Comparison of ENCODE assay signal across 9 cellular contexts in genomic region chr10:68096913-68097509, GRCh38. TPM values are rescaled to one million over a fixed set of nuclear protein-coding genes. Genes with fewer than 3 reads are reported as not detected.
DNase-seq lines count a peak whose midpoint lies in the region; TF ChIP-seq lines count a peak whose summit lies in the region.
"Had no signal": no experiment of that assay in that cellular context is flagged by ENCODE, and none has a peak within 500 bp of the region (broad histone marks: within the 10 kb centered on the region; RNA-seq: fewer than 3 reads in every experiment).

No MANE protein-coding gene starts in this region.

- H3K79me2 ChIP-seq in mesendoderm (ENCODE audit: control insufficient read depth, insufficient read depth, low read length): no peaks in the 10 kb centered on the region

- H4K8ac ChIP-seq in mesendoderm (ENCODE audit: low read depth, low read length): no peak overlapping the region

- H3K4me1 ChIP-seq in mesendoderm (ENCODE audit: control insufficient read depth, low read depth, low read length): no peaks in the 10 kb centered on the region

- no peaks in the 10 kb centered on the region for H3K4me1 Mint-ChIP-seq in activated T-helper 1 cell treated with anti-CD3 and anti-CD28 coated beads, Interleukin-12 subunit alpha, Interleukin-12 subunit beta, Interleukin-2, Interleukin-4 antibody, amounts not matched to agents 30 ng/mL and 10 ng/mL and 1 ng/mL, durations not matched to agents 14 hours and 24 hours and 36 hours (ENCODE audit: low read depth)

- DNase-seq in DMS 273 (lab: John Stamatoyannopoulos, UW; ENCODE audit: unreplicated experiment) (peak; percentile 76), NCI-H2171 treated with DMSO at 0.1 percent for 48 hours (lab: John Stamatoyannopoulos, UW) (peak; percentile 84), choroid plexus epithelial cell (ENCODE audit: low read depth) (peak; percentile 94), mesendoderm (peak; percentile 85), DMS114 treated with DMSO at 0.1 percent for 48 hours (lab: John Stamatoyannopoulos, UW; ENCODE audit: unreplicated experiment) (no peak), NCI-H345 treated with DMSO at 0.1 percent for 48 hours (lab: John Stamatoyannopoulos, UW; ENCODE audit: unreplicated experiment) (no peak)
- no peak for DNase-seq in activated T-helper 1 cell treated with anti-CD3 and anti-CD28 coated beads, Interleukin-12 subunit alpha, Interleukin-12 subunit beta, Interleukin-2, Interleukin-4 antibody, amounts not matched to agents 30 ng/mL and 10 ng/mL and 1 ng/mL, durations not matched to agents 14 hours and 24 hours and 36 hours (ENCODE audit: low spot score)
- DNase-seq in activated T-cell treated with anti-CD3 and anti-CD28 coated beads, Interleukin-2, amount 50 U/mL, for 48 hours: no peak

- no peak overlapping the region for H2BK120ac ChIP-seq in mesendoderm (ENCODE audit: low read depth, low read length)

- no peak overlapping the region for H3K18ac ChIP-seq in mesendoderm (ENCODE audit: low read length)

- no CpG with 5 or more reads among the region's 4 CpGs for WGBS in mesendoderm (ENCODE audit: extremely low coverage, insufficient coverage, low lambda C conversion rate)

- H2AK5ac ChIP-seq in mesendoderm (ENCODE audit: low read length): no peak overlapping the region

- no peak overlapping the region for H3K27ac ChIP-seq in mesendoderm (ENCODE audit: low read depth, low read length)

- peaks cover 5% of the 10 kb centered on the region for H3K27me3 Mint-ChIP-seq in activated T-helper 1 cell treated with anti-CD3 and anti-CD28 coated beads, Interleukin-12 subunit alpha, Interleukin-12 subunit beta, Interleukin-2, Interleukin-4 antibody, amounts not matched to agents 30 ng/mL and 10 ng/mL and 1 ng/mL, durations not matched to agents 14 hours and 24 hours and 36 hours (ENCODE audit: insufficient read depth)

- no peak overlapping the region for H3K56ac ChIP-seq in mesendoderm (ENCODE audit: low read length)

- H3K4ac ChIP-seq in mesendoderm (ENCODE audit: low read depth, low read length): no peak overlapping the region

- no peak overlapping the region for H4K5ac ChIP-seq in mesendoderm (ENCODE audit: low read length)

- no peak overlapping the region for H3K27ac Mint-ChIP-seq in activated T-helper 1 cell treated with anti-CD3 and anti-CD28 coated beads, Interleukin-12 subunit alpha, Interleukin-12 subunit beta, Interleukin-2, Interleukin-4 antibody, amounts not matched to agents 30 ng/mL and 10 ng/mL and 1 ng/mL, durations not matched to agents 14 hours and 24 hours and 36 hours

- no peak overlapping the region for H3K4me3 ChIP-seq in choroid plexus epithelial cell (ENCODE audit: low read depth, low read length)
- no peak overlapping the region for H3K4me3 ChIP-seq in mesendoderm (ENCODE audit: low read length)
- H3K4me3 ChIP-seq: GM12878 had no signal

- no peak overlapping the region for H3K9ac ChIP-seq in mesendoderm (ENCODE audit: low read length)

- intact Hi-C loops in activated T-helper 1 cell treated with anti-CD3 and anti-CD28 coated beads, Interleukin-12 subunit alpha, Interleukin-12 subunit beta, Interleukin-2, Interleukin-4 antibody, amounts not matched to agents 30 ng/mL and 10 ng/mL and 1 ng/mL, durations not matched to agents 14 hours and 24 hours and 36 hours (cut with micrococcal nuclease): no loop called here

- H2BK5ac ChIP-seq in mesendoderm (ENCODE audit: low read length): no peak overlapping the region

- H3K27me3 ChIP-seq in mesendoderm (ENCODE audit: insufficient read depth, low read length, poor library complexity): no peaks in the 10 kb centered on the region

- no peaks in the 10 kb centered on the region for H3K9me3 Mint-ChIP-seq in activated T-helper 1 cell treated with anti-CD3 and anti-CD28 coated beads, Interleukin-12 subunit alpha, Interleukin-12 subunit beta, Interleukin-2, Interleukin-4 antibody, amounts not matched to agents 30 ng/mL and 10 ng/mL and 1 ng/mL, durations not matched to agents 14 hours and 24 hours and 36 hours

- no peak overlapping the region for H3K4me3 Mint-ChIP-seq in activated T-helper 1 cell treated with anti-CD3 and anti-CD28 coated beads, Interleukin-12 subunit alpha, Interleukin-12 subunit beta, Interleukin-2, Interleukin-4 antibody, amounts not matched to agents 30 ng/mL and 10 ng/mL and 1 ng/mL, durations not matched to agents 14 hours and 24 hours and 36 hours

- H3K36me3 ChIP-seq in mesendoderm (ENCODE audit: control insufficient read depth, insufficient read depth, low read length): no peaks in the 10 kb centered on the region

- H3K79me1 ChIP-seq in mesendoderm (ENCODE audit: low read length): no peaks in the 10 kb centered on the region

- no peaks in the 10 kb centered on the region for H3K36me3 Mint-ChIP-seq in activated T-helper 1 cell treated with anti-CD3 and anti-CD28 coated beads, Interleukin-12 subunit alpha, Interleukin-12 subunit beta, Interleukin-2, Interleukin-4 antibody, amounts not matched to agents 30 ng/mL and 10 ng/mL and 1 ng/mL, durations not matched to agents 14 hours and 24 hours and 36 hours (ENCODE audit: low read depth)

- no peak overlapping the region for H2BK15ac ChIP-seq in mesendoderm (replicated peaks; ENCODE audit: low read depth)

- H3K4me2 ChIP-seq in mesendoderm (ENCODE audit: low read length): no peak overlapping the region

- no peak overlapping the region for H3K23ac ChIP-seq in mesendoderm (ENCODE audit: low read length)

- no peak for TF ChIP-seq CTCF in choroid plexus epithelial cell (conservative IDR thresholded peaks at IDR 0.05; ENCODE audit: low read depth, low read length)

RNA-seq across cellular contexts. Expression of gene MYPN, which starts 12.3 kb away (rescaled TPM):
- under 0.01 TPM for polyA plus RNA-seq in mesendoderm (2013, experiment 1 of 2)
- 0.01 TPM for polyA plus RNA-seq in mesendoderm (2013, experiment 2 of 2)
- total RNA-seq in activated T-helper 1 cell treated with anti-CD3 and anti-CD28 coated beads, Interleukin-12 subunit alpha, Interleukin-12 subunit beta, Interleukin-2, Interleukin-4 antibody, amounts not matched to agents 30 ng/mL and 10 ng/mL and 1 ng/mL, durations not matched to agents 14 hours and 24 hours and 36 hours: not detected in 2 replicates
- total RNA-seq: GM12878 had no signal

RNA-seq across cellular contexts. Expression of gene HERC4, which starts 21.9 kb away (rescaled TPM):
- polyA plus RNA-seq in mesendoderm (2013, experiment 1 of 2): 11.6 TPM
- 12.4 TPM for polyA plus RNA-seq in mesendoderm (2013, experiment 2 of 2)
- 42.3 and 53.1 TPM in 2 replicates for total RNA-seq in activated T-helper 1 cell treated with anti-CD3 and anti-CD28 coated beads, Interleukin-12 subunit alpha, Interleukin-12 subunit beta, Interleukin-2, Interleukin-4 antibody, amounts not matched to agents 30 ng/mL and 10 ng/mL and 1 ng/mL, durations not matched to agents 14 hours and 24 hours and 36 hours

Comparison
In these comparisons a context has a peak if more than half of its experiments do, and no peak if none do; other contexts are left out.
1. DNase-seq: peak in DMS 273 (single experiment), NCI-H2171 treated with DMSO at 0.1 percent for 48 hours (single experiment), choroid plexus epithelial cell (single experiment) and mesendoderm (single experiment); none in activated T-helper 1 cell treated with anti-CD3 and anti-CD28 coated beads, Interleukin-12 subunit alpha, Interleukin-12 subunit beta, Interleukin-2, Interleukin-4 antibody, amounts not matched to agents 30 ng/mL and 10 ng/mL and 1 ng/mL, durations not matched to agents 14 hours and 24 hours and 36 hours (single experiment), DMS114 treated with DMSO at 0.1 percent for 48 hours (single experiment), activated T-cell treated with anti-CD3 and anti-CD28 coated beads, Interleukin-2, amount 50 U/mL, for 48 hours (0 of 2) and NCI-H345 treated with DMSO at 0.1 percent for 48 hours (single experiment).